ENCODE assay signal across 8 cellular contexts in genomic region chr1:108590947-108591346, GRCh38. TPM values are rescaled to one million over a fixed set of nuclear protein-coding genes. Genes with fewer than 3 reads are reported as not detected.
DNase-seq lines count a peak whose midpoint lies in the region; ATAC-seq and TF ChIP-seq lines count a peak whose summit lies in the region.

No MANE protein-coding gene starts in this region.

- WGBS in esophagus muscularis mucosa, result under 1% methylated on average over 4 of the region's 4 CpGs
- 4 to 13% (median 5%) methylated on average over 4 of the region's 4 CpGs for WGBS in psoas muscle, 3 donors

- H3K4me1 ChIP-seq in esophagus muscularis mucosa (peaks cover 22 to 52% (median 47%) of the 10 kb centered on the region in 4 donors), psoas muscle (no peaks in the 10 kb centered on the region)

- H3K9me3 ChIP-seq in esophagus muscularis mucosa, result no peaks in the 10 kb centered on the region
- H3K9me3 ChIP-seq in psoas muscle, result no peaks in the 10 kb centered on the region

- H3K4me3 ChIP-seq in esophagus muscularis mucosa (no peak overlapping the region), psoas muscle (no peak overlapping the region)

- DNase-seq in EH (ENCODE audit: low read depth) (peak; percentile 94), RKO (ENCODE audit: low spot score) (peak; percentile 57), esophagus muscularis mucosa (ENCODE audit: extremely low spot score) (no peak), psoas muscle (no peak), progenitor cell of endocrine pancreas (ENCODE audit: low spot score, unreplicated experiment) (no peak), substantia nigra (lab: John Stamatoyannopoulos, UW) (no peak), nucleus accumbens (lab: John Stamatoyannopoulos, UW) (no peak)

- peak overlapping the region; percentile 48 to 74 (median 61) for H3K27ac ChIP-seq in esophagus muscularis mucosa (replicated peaks in 1 of 4)
- peak overlapping the region; percentile 56 for H3K27ac ChIP-seq in psoas muscle
- no peak overlapping the region for H3K27ac ChIP-seq in substantia nigra (ENCODE audit: low read depth, low read length, poor library complexity, severe bottlenecking)

- H3K4me3 Mint-ChIP-seq in progenitor cell of endocrine pancreas (ENCODE audit: low read depth), result no peak overlapping the region

- no peak for TF ChIP-seq POLR2A in esophagus muscularis mucosa (IDR thresholded peaks at IDR 0.05; ENCODE audit: low read depth)

- peak in 3 of 4 donors; percentile 50 to 73 (median 71) for ATAC-seq in psoas muscle
- no peak for ATAC-seq in HG03175 (IDR thresholded peaks at IDR 0.05; ENCODE audit: unreplicated experiment)

- intact Hi-C loops in esophagus muscularis mucosa (cut with DNase I), result no loop called here
- intact Hi-C loops in psoas muscle (cut with DNase I), result no loop called here

- H3K4me1 Mint-ChIP-seq in progenitor cell of endocrine pancreas (ENCODE audit: low read depth), result peaks cover 18% of the 10 kb centered on the region

- H3K27ac Mint-ChIP-seq in progenitor cell of endocrine pancreas, result no peak overlapping the region

- no peaks in the 10 kb centered on the region for H3K27me3 Mint-ChIP-seq in progenitor cell of endocrine pancreas

- H3K9me3 Mint-ChIP-seq in progenitor cell of endocrine pancreas (ENCODE audit: low read depth), result no peaks in the 10 kb centered on the region

- H3K27me3 ChIP-seq in esophagus muscularis mucosa (no peaks in the 10 kb centered on the region), psoas muscle (ENCODE audit: insufficient read depth in 3 of 3, low read length in 2 of 3) (no peaks in the 10 kb centered on the region)

- TF ChIP-seq CTCF in esophagus muscularis mucosa (IDR thresholded peaks at IDR 0.05) (no peak), psoas muscle (IDR thresholded peaks at IDR 0.05) (no peak), progenitor cell of endocrine pancreas (IDR thresholded peaks at IDR 0.05; ENCODE audit: unreplicated experiment) (no peak)

- TF ChIP-seq EP300 in esophagus muscularis mucosa (IDR thresholded peaks at IDR 0.05), result no peak

- H3K36me3 ChIP-seq in esophagus muscularis mucosa (no peaks in the 10 kb centered on the region), psoas muscle (ENCODE audit: insufficient read depth in 1 of 2, low read depth in 1 of 2) (no peaks in the 10 kb centered on the region)

- no peaks in the 10 kb centered on the region for H3K36me3 Mint-ChIP-seq in progenitor cell of endocrine pancreas (ENCODE audit: insufficient read depth)

RNA-seq across cellular contexts. Expression of gene EEIG2, which starts 31.0 kb away (rescaled TPM):
- total RNA-seq in esophagus muscularis mucosa (10 to 100 TPM; 11.6 to 17.2 (median 14.4) TPM), psoas muscle (1 to 10 TPM in 3 of 4 donors, under 1 TPM in 1; 0.90 to 2.1 (median 1.3) TPM), progenitor cell of endocrine pancreas (6.8 and 7.8 TPM in 2 replicates)
- 1 to 10 TPM in 1 of 3 donors, under 1 TPM in 2; 0.51 to 1.5 (median 0.53) TPM for polyA plus RNA-seq in psoas muscle

Comparison
In these comparisons a context has a peak if more than half of its experiments do, and no peak if none do; other contexts are left out.
1. DNase-seq: peak in EH (single experiment) and RKO (single experiment); none in esophagus muscularis mucosa (single experiment), psoas muscle (0 of 2), progenitor cell of endocrine pancreas (single experiment), substantia nigra (0 of 49) and nucleus accumbens (0 of 56).